In genomic region chr3:126540342-126540849, GRCh38 we compare ENCODE assay signal across 1 cellular context.
TF ChIP-seq lines count a peak whose summit lies in the region.

No MANE protein-coding gene starts in this region.

TF ChIP-seq in K562, 482 proteins besides CTCF, POLR2A, EP300 and RAD21 (continued from another document and continues in another):
- no peak for TF ChIP-seq ZBTB9 (CRISPR knock-in tag; IDR thresholded peaks at IDR 0.05)
- TF ChIP-seq NR2C2 (CRISPR knock-in tag; IDR thresholded peaks at IDR 0.05), result no peak
- TF ChIP-seq NR2C2 (tag; IDR thresholded peaks at IDR 0.05), result no peak
- no peak for TF ChIP-seq MIER1 (IDR thresholded peaks at IDR 0.05; ENCODE audit: low read depth)
- no peak for TF ChIP-seq ATF1 (CRISPR knock-in tag; IDR thresholded peaks at IDR 0.05)
- no peak for TF ChIP-seq ATF1 (tag; IDR thresholded peaks at IDR 0.05)
- TF ChIP-seq ESRRB (CRISPR knock-in tag; IDR thresholded peaks at IDR 0.05; ENCODE audit: borderline replicate concordance), result no peak
- TF ChIP-seq GTF2F1 (IDR thresholded peaks at IDR 0.05; ENCODE audit: low read depth, low read length), result no peak
- no peak for TF ChIP-seq DIDO1 (tag; IDR thresholded peaks at IDR 0.05; ENCODE audit: low read depth)
- no peak for TF ChIP-seq HIVEP1 (CRISPR knock-in tag; IDR thresholded peaks at IDR 0.05)
- peak; percentile 82 for TF ChIP-seq NFE2L1 (tag; IDR thresholded peaks at IDR 0.05; ENCODE audit: borderline replicate concordance, low read depth)
- no peak for TF ChIP-seq CBX5 (IDR thresholded peaks at IDR 0.05; ENCODE audit: borderline replicate concordance, low read depth)
- no peak for TF ChIP-seq NR0B1 (IDR thresholded peaks at IDR 0.05; ENCODE audit: partially characterized antibody)
- no peak for TF ChIP-seq BRCA1 (IDR thresholded peaks at IDR 0.05)
- no peak for TF ChIP-seq BRCA1 (CRISPR knock-in tag; IDR thresholded peaks at IDR 0.05)
- TF ChIP-seq U2AF1 (optimal IDR thresholded peaks at IDR 0.05; ENCODE audit: low read depth, low read length), result no peak
- no peak for TF ChIP-seq ZNF224 (CRISPR knock-in tag; IDR thresholded peaks at IDR 0.05)
- no peak for TF ChIP-seq TCF3 (CRISPR knock-in tag; IDR thresholded peaks at IDR 0.05)
- no peak for TF ChIP-seq MYNN (IDR thresholded peaks at IDR 0.05)
- no peak for TF ChIP-seq MYNN (CRISPR knock-in tag; IDR thresholded peaks at IDR 0.05)
- TF ChIP-seq MXI1 (IDR thresholded peaks at IDR 0.05; ENCODE audit: low read depth, low read length), result no peak
- TF ChIP-seq CBX2 (IDR thresholded peaks at IDR 0.05; ENCODE audit: insufficient read depth, low read length, poor library complexity, severe bottlenecking), result no peak
- no peak for TF ChIP-seq SMARCA5 (IDR thresholded peaks at IDR 0.05)
- no peak for TF ChIP-seq ZNF695 (CRISPR knock-in tag; IDR thresholded peaks at IDR 0.05)
- no peak for TF ChIP-seq THAP12 (CRISPR knock-in tag; IDR thresholded peaks at IDR 0.05)
- no peak for TF ChIP-seq ZNF277 (CRISPR knock-in tag; IDR thresholded peaks at IDR 0.05; ENCODE audit: borderline replicate concordance)
- TF ChIP-seq POLR2H (tag; IDR thresholded peaks at IDR 0.05; ENCODE audit: low read depth), result no peak
- TF ChIP-seq XRCC3 (IDR thresholded peaks at IDR 0.05), result no peak
- TF ChIP-seq SRSF3 (IDR thresholded peaks at IDR 0.05; ENCODE audit: insufficient read depth, low read length), result no peak
- TF ChIP-seq BACH1 (tag; IDR thresholded peaks at IDR 0.05), result peak; percentile 95
- no peak for TF ChIP-seq ZNF780A (CRISPR knock-in tag; IDR thresholded peaks at IDR 0.05)
- no peak for TF ChIP-seq XRCC5 (IDR thresholded peaks at IDR 0.05; ENCODE audit: low read depth, low read length)
- no peak for TF ChIP-seq HDGF (IDR thresholded peaks at IDR 0.05)
- no peak for TF ChIP-seq NFIX (CRISPR knock-in tag; IDR thresholded peaks at IDR 0.05; ENCODE audit: low read depth)
- no peak for TF ChIP-seq PHB (CRISPR knock-in tag; IDR thresholded peaks at IDR 0.05)
- peak; percentile 87 for TF ChIP-seq SPI1 (IDR thresholded peaks at IDR 0.05; ENCODE audit: borderline replicate concordance, low read depth, low read length)
- 0 out of 2 replicates have a peak, but pooled peaks have one; percentile 46 for TF ChIP-seq ZNF232 (CRISPR knock-in tag; IDR thresholded peaks at IDR 0.05)
- no peak for TF ChIP-seq JUNB (CRISPR knock-in tag; conservative IDR thresholded peaks at IDR 0.05)
- TF ChIP-seq ZNF143 (CRISPR knock-in tag; IDR thresholded peaks at IDR 0.05), result no peak
- 0 out of 2 replicates have a peak, but pooled peaks have one; percentile 10 for TF ChIP-seq ZNF184 (CRISPR knock-in tag; IDR thresholded peaks at IDR 0.05)
- no peak for TF ChIP-seq BMI1 (IDR thresholded peaks at IDR 0.05; ENCODE audit: low read length)
- TF ChIP-seq POLR3A (IDR thresholded peaks at IDR 0.05; ENCODE audit: borderline replicate concordance, extremely low read depth, insufficient read depth, insufficient read length), result no peak
- no peak for TF ChIP-seq TARDBP (IDR thresholded peaks at IDR 0.05)
- TF ChIP-seq STAT6 (CRISPR knock-in tag; IDR thresholded peaks at IDR 0.05), result no peak
- TF ChIP-seq SMARCC2 (IDR thresholded peaks at IDR 0.05; ENCODE audit: low read depth), result 0 out of 2 replicates have a peak, but pooled peaks have one; percentile 29
- TF ChIP-seq NFE2 (IDR thresholded peaks at IDR 0.05; ENCODE audit: low read depth), result peak; percentile 89
- TF ChIP-seq FOXM1 (IDR thresholded peaks at IDR 0.05; ENCODE audit: low read depth), result no peak
- TF ChIP-seq FOXM1 (CRISPR knock-in tag; IDR thresholded peaks at IDR 0.05; ENCODE audit: low read depth), result no peak
- no peak for TF ChIP-seq POLR2G (IDR thresholded peaks at IDR 0.05; ENCODE audit: low read depth, low read length)
- no peak for TF ChIP-seq ZNF644 (tag; IDR thresholded peaks at IDR 0.05; ENCODE audit: low read depth)
- TF ChIP-seq BDP1 (IDR thresholded peaks at IDR 0.05; ENCODE audit: insufficient read depth, insufficient read length), result no peak
- TF ChIP-seq NCOA2 (IDR thresholded peaks at IDR 0.05; ENCODE audit: partially characterized antibody in 2 of 2), result no peak
- no peak for TF ChIP-seq ATF6 (CRISPR knock-in tag; IDR thresholded peaks at IDR 0.05)
- TF ChIP-seq ZNF75A (CRISPR knock-in tag; IDR thresholded peaks at IDR 0.05), result no peak
- no peak for TF ChIP-seq XRCC4 (IDR thresholded peaks at IDR 0.05; ENCODE audit: extremely low read depth, insufficient read depth, insufficient read length)
- no peak for TF ChIP-seq ZNF134 (CRISPR knock-in tag; conservative IDR thresholded peaks at IDR 0.05)
- no peak for TF ChIP-seq HNRNPUL1 (IDR thresholded peaks at IDR 0.05; ENCODE audit: low read length)
- no peak for TF ChIP-seq CREB3L1 (IDR thresholded peaks at IDR 0.05; ENCODE audit: borderline replicate concordance, low read depth)
- TF ChIP-seq HMBOX1 (IDR thresholded peaks at IDR 0.05), result no peak
- TF ChIP-seq ZNF165 (CRISPR knock-in tag; IDR thresholded peaks at IDR 0.05; ENCODE audit: borderline replicate concordance), result no peak
- no peak for TF ChIP-seq POLR2AphosphoS2 (IDR thresholded peaks at IDR 0.05; ENCODE audit: low read length)
- TF ChIP-seq FOXA3 (CRISPR knock-in tag; conservative IDR thresholded peaks at IDR 0.05 in 1 of 2, IDR thresholded peaks at IDR 0.05 in 1 of 2), result 0 out of 4 replicates have a peak, but pooled peaks of 1 of the 2 experiments have one; percentile 31
- no peak for TF ChIP-seq ZBTB2 (IDR thresholded peaks at IDR 0.05)
- TF ChIP-seq NFATC3 (IDR thresholded peaks at IDR 0.05), result no peak
- TF ChIP-seq TAF7 (tag; IDR thresholded peaks at IDR 0.05), result no peak
- peak; percentile 28; the same call in 1 of the 2 replicates for TF ChIP-seq EP400 (IDR thresholded peaks at IDR 0.05)
- TF ChIP-seq PHTF2 (CRISPR knock-in tag; IDR thresholded peaks at IDR 0.05), result no peak
- TF ChIP-seq RNF2 (IDR thresholded peaks at IDR 0.05), result no peak
- TF ChIP-seq KDM1A (IDR thresholded peaks at IDR 0.05), result no peak
- no peak for TF ChIP-seq JUN (IDR thresholded peaks at IDR 0.05; ENCODE audit: borderline replicate concordance, low read depth, low read length)
- no peak for TF ChIP-seq JUN (CRISPR knock-in tag; IDR thresholded peaks at IDR 0.05; ENCODE audit: borderline replicate concordance)
